Comparison of ENCODE assay signal across 10 cellular contexts in genomic region chr12:100229036-100229635, GRCh38. TPM values are rescaled to one million over a fixed set of nuclear protein-coding genes. Genes with fewer than 3 reads are reported as not detected.
A peak's percentile ranks its signal among the peaks of the same experiment; 100 is the strongest.
DNase-seq lines count a peak whose midpoint lies in the region; ATAC-seq, FAIRE-seq and TF ChIP-seq lines count a peak whose summit lies in the region.
"Had no signal": no experiment of that assay in that cellular context is flagged by ENCODE, and none has a peak within 500 bp of the region (broad histone marks: within the 10 kb centered on the region; RNA-seq: fewer than 3 reads in every experiment).

No MANE protein-coding gene starts in this region.

- H3K4me3 ChIP-seq in endodermal cell (ENCODE audit: low read length): no peak overlapping the region

- no peak for FAIRE-seq in GM12892 (lab: Jason Lieb, UNC)

- 89 to 95% methylated on average over 4 to 5 of the region's 5 CpGs for WGBS in endodermal cell (ENCODE audit: insufficient coverage in 1 of 2, insufficient read length in 1 of 2), 2 experiments

- no peaks in the 10 kb centered on the region for H3K27me3 Mint-ChIP-seq in endodermal cell (ENCODE audit: insufficient read depth)
- H3K27me3 Mint-ChIP-seq: activated B cell treated with CpG ODN at 0.5 μM for 24 hours had no signal

- peak; percentile 44 for ATAC-seq in stimulated activated effector memory CD8-positive, alpha-beta T cell treated with anti-CD3 and anti-CD28 coated beads, Interleukin-12 subunit alpha, Interleukin-12 subunit beta, amount 100 ng/mL, for 72 hours

- no peaks in the 10 kb centered on the region for H3K9me3 ChIP-seq in endodermal cell (ENCODE audit: control insufficient read depth, low read length)

- H3K36me3 Mint-ChIP-seq in endodermal cell (ENCODE audit: low read depth): peaks cover 11% of the 10 kb centered on the region
- peaks cover 17% of the 10 kb centered on the region for H3K36me3 Mint-ChIP-seq in stimulated activated effector memory CD8-positive, alpha-beta T cell treated with anti-CD3 and anti-CD28 coated beads, Interleukin-12 subunit alpha, Interleukin-12 subunit beta, amount 100 ng/mL, for 72 hours

- H3K27me3 ChIP-seq in endodermal cell (ENCODE audit: control insufficient read depth, insufficient read depth, low read length, poor library complexity, severe bottlenecking): no peaks in the 10 kb centered on the region

- DNase-seq in SHP77 (lab: John Stamatoyannopoulos, UW): peak; percentile 6 to 16
- no peak for DNase-seq in SHP77 treated with DMSO at 0.1 percent for 48 hours (lab: John Stamatoyannopoulos, UW)
- DNase-seq in NCI-H69 (lab: John Stamatoyannopoulos, UW): peak; percentile 45
- peak; percentile 51 for DNase-seq in endodermal cell
- DNase-seq in stimulated activated effector memory CD8-positive, alpha-beta T cell treated with anti-CD3 and anti-CD28 coated beads, Interleukin-12 subunit alpha, Interleukin-12 subunit beta, amount 100 ng/mL, for 72 hours (ENCODE audit: low spot score in 2 of 2): no peak
- no peak for DNase-seq in GM12892 (ENCODE audit: insufficient read length)
- DNase-seq in NCI-H187 (lab: John Stamatoyannopoulos, UW): no peak
- no peak for DNase-seq in cardiac septum (ENCODE audit: low spot score)
- DNase-seq: activated B cell treated with CpG ODN at 0.5 μM for 24 hours had no signal

- no peak for TF ChIP-seq CTCF in endodermal cell (conservative IDR thresholded peaks at IDR 0.05)

- H3K4me3 Mint-ChIP-seq in endodermal cell: no peak overlapping the region
- no peak overlapping the region for H3K4me3 Mint-ChIP-seq in stimulated activated effector memory CD8-positive, alpha-beta T cell treated with anti-CD3 and anti-CD28 coated beads, Interleukin-12 subunit alpha, Interleukin-12 subunit beta, amount 100 ng/mL, for 72 hours
- H3K4me3 Mint-ChIP-seq: activated B cell treated with CpG ODN at 0.5 μM for 24 hours, CD14-positive monocyte had no signal

- H3K27ac Mint-ChIP-seq in endodermal cell: no peak overlapping the region
- H3K27ac Mint-ChIP-seq in stimulated activated effector memory CD8-positive, alpha-beta T cell treated with anti-CD3 and anti-CD28 coated beads, Interleukin-12 subunit alpha, Interleukin-12 subunit beta, amount 100 ng/mL, for 72 hours: no peak overlapping the region
- H3K27ac Mint-ChIP-seq: activated B cell treated with CpG ODN at 0.5 μM for 24 hours had no signal

- no peaks in the 10 kb centered on the region for H3K9me3 Mint-ChIP-seq in endodermal cell
- no peaks in the 10 kb centered on the region for H3K9me3 Mint-ChIP-seq in stimulated activated effector memory CD8-positive, alpha-beta T cell treated with anti-CD3 and anti-CD28 coated beads, Interleukin-12 subunit alpha, Interleukin-12 subunit beta, amount 100 ng/mL, for 72 hours
- H3K9me3 Mint-ChIP-seq: activated B cell treated with CpG ODN at 0.5 μM for 24 hours, CD14-positive monocyte had no signal

- intact Hi-C loops in cardiac septum (cut with DNase I): no loop called here

- no peak for TF ChIP-seq POLR2A in GM12892 (IDR thresholded peaks at IDR 0.05; ENCODE audit: low read depth, low read length)

- H3K27ac ChIP-seq in endodermal cell (ENCODE audit: low read depth, low read length): no peak overlapping the region

- H3K4me1 Mint-ChIP-seq in endodermal cell: no peaks in the 10 kb centered on the region
- no peaks in the 10 kb centered on the region for H3K4me1 Mint-ChIP-seq in stimulated activated effector memory CD8-positive, alpha-beta T cell treated with anti-CD3 and anti-CD28 coated beads, Interleukin-12 subunit alpha, Interleukin-12 subunit beta, amount 100 ng/mL, for 72 hours
- H3K4me1 Mint-ChIP-seq: activated B cell treated with CpG ODN at 0.5 μM for 24 hours had no signal

- peaks cover 20% of the 10 kb centered on the region for H3K36me3 ChIP-seq in endodermal cell (ENCODE audit: control insufficient read depth, insufficient read depth, low read length)

- no peak overlapping the region for H3K9ac ChIP-seq in endodermal cell (ENCODE audit: extremely low read depth, low read length, poor library complexity, severe bottlenecking)

- no peaks in the 10 kb centered on the region for H3K4me1 ChIP-seq in endodermal cell (ENCODE audit: control insufficient read depth, insufficient read depth, low read length)

RNA-seq across cellular contexts. Expression of gene ACTR6, which starts 28.5 kb away (rescaled TPM):
- 10 to 100 TPM; 39.4 to 47.8 TPM for total RNA-seq in endodermal cell
- polyA plus RNA-seq in endodermal cell (2013, experiment 1 of 2): 45.5 TPM
- 41.9 TPM for polyA plus RNA-seq in endodermal cell (2013, experiment 2 of 2)
- polyA plus RNA-seq in GM12892 (2012; ENCODE audit: missing spikeins): 26.4 TPM
- total RNA-seq in cardiac septum: 18.6 TPM

RNA-seq across cellular contexts. Expression of gene DEPDC4, which starts 37.7 kb away (rescaled TPM):
- total RNA-seq in endodermal cell (1 to 10 TPM; 4.8 to 7.3 TPM), cardiac septum (0.62 TPM)
- 7.5 TPM for polyA plus RNA-seq in endodermal cell (2013, experiment 1 of 2)
- polyA plus RNA-seq in endodermal cell (2013, experiment 2 of 2): 6.6 TPM
- polyA plus RNA-seq in GM12892 (2012; ENCODE audit: missing spikeins): 2.6 TPM

RNA-seq across cellular contexts. Expression of gene SCYL2, which starts 37.8 kb away (rescaled TPM):
- 10 to 100 TPM; 54.5 to 59.6 TPM for total RNA-seq in endodermal cell
- polyA plus RNA-seq in endodermal cell (2013, experiment 1 of 2): 57.3 TPM
- polyA plus RNA-seq in endodermal cell (2013, experiment 2 of 2): 54.9 TPM
- polyA plus RNA-seq in GM12892 (2012; ENCODE audit: missing spikeins): 19.0 TPM
- 39.3 TPM for total RNA-seq in cardiac septum

Comparison
In these comparisons a context has a peak if more than half of its experiments do, and no peak if none do; other contexts are left out.
1. DNase-seq: peak in SHP77 (2 of 2), NCI-H69 (single experiment) and endodermal cell (single experiment); none in SHP77 treated with DMSO at 0.1 percent for 48 hours (single experiment), stimulated activated effector memory CD8-positive, alpha-beta T cell treated with anti-CD3 and anti-CD28 coated beads, Interleukin-12 subunit alpha, Interleukin-12 subunit beta, amount 100 ng/mL, for 72 hours (0 of 2), GM12892 (single experiment), NCI-H187 (0 of 2) and cardiac septum (single experiment).